Comparison of ENCODE assay signal across 35 cellular contexts in the genomic region with DNA sequence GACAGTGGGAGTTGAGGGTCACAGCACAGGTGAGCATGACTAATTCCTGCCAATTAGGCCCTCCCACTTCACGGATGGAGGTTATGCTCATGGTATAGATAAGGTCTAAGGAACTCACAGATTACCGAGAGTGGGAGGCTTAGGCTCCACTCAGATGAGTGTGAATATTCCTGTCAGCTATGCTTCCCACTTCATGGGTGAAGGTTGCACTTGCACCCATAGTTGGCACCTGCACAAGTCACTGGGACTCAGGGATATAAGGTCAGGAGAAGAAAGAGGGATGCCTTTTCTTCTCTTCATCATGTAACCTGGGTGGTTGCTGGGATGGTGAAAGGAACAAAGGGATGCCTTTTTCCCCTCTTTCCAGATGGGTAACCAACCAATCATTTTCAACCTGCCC.
"Had no signal": no experiment of that assay in that cellular context is flagged by ENCODE, and none has a peak within 500 bp of the region (broad histone marks: within the 10 kb centered on the region; RNA-seq: fewer than 3 reads in every experiment).

No MANE protein-coding gene starts in this region.

- H3K36me3 ChIP-seq: MG63 had no signal

- H3K4me3 ChIP-seq: MG63 had no signal

- H3K27me3 ChIP-seq: MG63 had no signal

- DNase-seq: Karpas-422, Kasumi-1, MG63, MM.1S, MV-4-11, NCI-H1048, NCI-H1092, NCI-H1092 treated with DMSO at 0.1 percent for 48 hours, NCI-H1105, NCI-H1105 treated with DMSO at 0.1 percent for 48 hours, NCI-H1417, NCI-H1417 treated with DMSO at 0.1 percent for 48 hours, NCI-H1436, NCI-H1436 treated with DMSO at 0.1 percent for 48 hours, NCI-H146, NCI-H1694, NCI-H1694 treated with DMSO at 0.1 percent for 48 hours, NCI-H187, NCI-H187 treated with DMSO at 0.1 percent for 48 hours, NCI-H1930, NCI-H2029, NCI-H2029 treated with DMSO at 0.1 percent for 48 hours, NCI-H2081, NCI-H2081 treated with DMSO at 0.1 percent for 48 hours, NCI-H2107, NCI-H2171, NCI-H2171 treated with DMSO at 0.1 percent for 48 hours, NCI-H2227 treated with DMSO at 0.1 percent for 48 hours, NCI-H226, NCI-H345, NCI-H446, NCI-H446 treated with DMSO at 0.1 percent for 48 hours, NCI-H510A, NCI-H510A treated with DMSO at 0.1 percent for 48 hours, NCI-H524 had no signal

- H3K9me3 ChIP-seq: MG63 had no signal
